Comparison of ENCODE assay signal across 22 cellular contexts in the genomic region with DNA sequence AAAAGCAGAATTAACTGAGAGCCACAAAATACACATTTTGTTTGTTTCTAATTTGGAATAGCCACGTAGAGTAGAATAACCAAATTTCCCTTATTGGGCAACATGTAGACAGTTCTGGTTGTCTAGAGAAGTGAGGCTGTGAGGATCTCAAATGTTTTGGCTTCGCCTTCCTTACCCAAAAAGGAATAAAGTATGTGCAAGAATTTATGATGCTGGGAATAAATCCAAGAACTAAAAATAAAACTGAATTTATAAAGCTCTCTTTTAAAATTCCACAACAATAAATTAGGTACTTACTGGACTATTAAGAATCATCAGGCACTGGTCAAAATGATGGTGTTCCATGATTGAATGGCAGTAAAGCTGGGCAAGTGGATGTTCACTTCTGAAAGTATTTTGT.
DNase-seq lines count a peak whose midpoint lies in the region; ATAC-seq and TF ChIP-seq lines count a peak whose summit lies in the region.
"Had no signal": no experiment of that assay in that cellular context is flagged by ENCODE, and none has a peak within 500 bp of the region (broad histone marks: within the 10 kb centered on the region; RNA-seq: fewer than 3 reads in every experiment).

No MANE protein-coding gene starts in this region.

- TF ChIP-seq CTCF in coronary artery (IDR thresholded peaks at IDR 0.05) (no peak), transverse colon (IDR thresholded peaks at IDR 0.05) (no peak)

- no peak for ATAC-seq in GM19395 (IDR thresholded peaks at IDR 0.05; ENCODE audit: unreplicated experiment)
- ATAC-seq: HCT116 had no signal

- no peak for TF ChIP-seq POLR2A in transverse colon (IDR thresholded peaks at IDR 0.05)

- no peaks in the 10 kb centered on the region for H3K9me3 ChIP-seq in muscle layer of colon (ENCODE audit: low read length)
- H3K9me3 ChIP-seq in transverse colon, result no peaks in the 10 kb centered on the region
- H3K9me3 ChIP-seq: testis had no signal

- WGBS in transverse colon (ENCODE audit: low coverage in 1 of 2), 2 donors, result 57 to 58% methylated on average over 2 of the region's 2 CpGs

- no peak overlapping the region for H3K4me3 ChIP-seq in coronary artery
- H3K4me3 ChIP-seq in muscle layer of colon (ENCODE audit: low read depth in 1 of 2, low read length in 2 of 2), result no peak overlapping the region
- no peak overlapping the region for H3K4me3 ChIP-seq in transverse colon
- H3K4me3 ChIP-seq: lung, testis had no signal

- DNase-seq in GM04503 (ENCODE audit: low read depth) (peak; percentile 34), coronary artery (ENCODE audit: low spot score) (no peak), transverse colon (no peak), NCI-H1092 treated with DMSO at 0.1 percent for 48 hours (lab: John Stamatoyannopoulos, UW) (no peak)
- DNase-seq in stimulated activated naive CD4-positive, alpha-beta T cell treated with Interleukin-2 at 50 U/mL for 16 hours (lab: John Stamatoyannopoulos, UW), result no peak
- DNase-seq: activated CD4-positive, alpha-beta T cell treated with anti-CD3 and anti-CD28 coated beads for 1 hour; activated CD8-positive, alpha-beta memory T cell treated with anti-CD3 and anti-CD28 coated beads for 24 hours; activated naive CD4-positive, alpha-beta T cell treated with anti-CD3 and anti-CD28 coated beads, Interleukin-2, amount 10 ng/mL, durations not matched to agents 7 days and 5 days; activated T-cell treated with anti-CD3 and anti-CD28 coated beads, Interleukin-2, amount 50 U/mL, for 48 hours; COR-L47; DND-41; effector CD8-positive, alpha-beta T cell; NCI-H1436; NCI-H748 treated with DMSO at 0.1 percent for 48 hours; nucleus accumbens; stimulated activated CD4-positive, alpha-beta T cell treated with anti-CD3 and anti-CD28 coated beads, Interleukin-15, amount 100 ng/mL, for 24 hours; SW 1271; testis had no signal

- H3K4me1 ChIP-seq in muscle layer of colon (ENCODE audit: insufficient read depth, low read length) (peaks cover 53% of the 10 kb centered on the region), transverse colon (peaks cover 0 to 9% (median 0%) of the 10 kb centered on the region in 4 donors)
- H3K4me1 ChIP-seq: testis had no signal

- peaks cover 39% of the 10 kb centered on the region for H3K36me3 ChIP-seq in muscle layer of colon (ENCODE audit: insufficient read depth, low read length)
- peaks cover 0 to 44% (median 9%) of the 10 kb centered on the region in 4 donors for H3K36me3 ChIP-seq in transverse colon

- intact Hi-C loops in transverse colon (cut with DNase I; ENCODE audit: low total_unique reads), result no loop called here

- H3K9ac ChIP-seq in muscle layer of colon (ENCODE audit: low read length), result no peak overlapping the region

- in situ Hi-C loops in transverse colon (cut with MboI; ENCODE audit: low pct_ligation_motif_present in 1 of 4, low pct_unique_long_range_greater_than_20kb in 1 of 4, low sequenced_read_pairs in 3 of 4), result no loop called here

- H3K27ac ChIP-seq in coronary artery (peak overlapping the region; percentile 61 to 85), muscle layer of colon (ENCODE audit: low read depth, low read length) (peak overlapping the region; percentile 50), transverse colon (peak overlapping the region; percentile 27 to 57 (median 36))

- no peaks in the 10 kb centered on the region for H3K27me3 ChIP-seq in muscle layer of colon (ENCODE audit: control insufficient read depth in 1 of 2, insufficient read depth in 2 of 2, low read length in 2 of 2)
- no peaks in the 10 kb centered on the region for H3K27me3 ChIP-seq in transverse colon
- H3K27me3 ChIP-seq: testis had no signal

- TF ChIP-seq EP300 in transverse colon (IDR thresholded peaks at IDR 0.05; ENCODE audit: low read depth), result no peak
